ENCODE assay signal across 1 cellular context in genomic region chr6:166555066-166555465, GRCh38.
TF ChIP-seq lines count a peak whose summit lies in the region.

No MANE protein-coding gene starts in this region.

TF ChIP-seq in WTC11, 78 proteins besides CTCF, POLR2A, EP300 and RAD21 (continued from another document):
- TF ChIP-seq, protein P1, sequence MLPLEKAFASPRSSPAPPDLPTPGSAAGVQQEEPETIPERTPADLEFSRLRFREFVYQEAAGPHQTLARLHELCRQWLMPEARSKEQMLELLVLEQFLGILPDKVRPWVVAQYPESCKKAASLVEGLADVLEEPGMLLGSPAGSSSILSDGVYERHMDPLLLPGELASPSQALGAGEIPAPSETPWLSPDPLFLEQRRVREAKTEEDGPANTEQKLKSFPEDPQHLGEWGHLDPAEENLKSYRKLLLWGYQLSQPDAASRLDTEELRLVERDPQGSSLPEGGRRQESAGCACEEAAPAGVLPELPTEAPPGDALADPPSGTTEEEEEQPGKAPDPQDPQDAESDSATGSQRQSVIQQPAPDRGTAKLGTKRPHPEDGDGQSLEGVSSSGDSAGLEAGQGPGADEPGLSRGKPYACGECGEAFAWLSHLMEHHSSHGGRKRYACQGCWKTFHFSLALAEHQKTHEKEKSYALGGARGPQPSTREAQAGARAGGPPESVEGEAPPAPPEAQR (CRISPR knock-in tag; IDR thresholded peaks at IDR 0.05) = no peak
- TF ChIP-seq IRF2 (CRISPR knock-in tag; IDR thresholded peaks at IDR 0.05; ENCODE audit: borderline replicate concordance, low read depth) (no peak), NR2C2 (CRISPR knock-in tag; IDR thresholded peaks at IDR 0.05) (no peak)
